In the genomic region with DNA sequence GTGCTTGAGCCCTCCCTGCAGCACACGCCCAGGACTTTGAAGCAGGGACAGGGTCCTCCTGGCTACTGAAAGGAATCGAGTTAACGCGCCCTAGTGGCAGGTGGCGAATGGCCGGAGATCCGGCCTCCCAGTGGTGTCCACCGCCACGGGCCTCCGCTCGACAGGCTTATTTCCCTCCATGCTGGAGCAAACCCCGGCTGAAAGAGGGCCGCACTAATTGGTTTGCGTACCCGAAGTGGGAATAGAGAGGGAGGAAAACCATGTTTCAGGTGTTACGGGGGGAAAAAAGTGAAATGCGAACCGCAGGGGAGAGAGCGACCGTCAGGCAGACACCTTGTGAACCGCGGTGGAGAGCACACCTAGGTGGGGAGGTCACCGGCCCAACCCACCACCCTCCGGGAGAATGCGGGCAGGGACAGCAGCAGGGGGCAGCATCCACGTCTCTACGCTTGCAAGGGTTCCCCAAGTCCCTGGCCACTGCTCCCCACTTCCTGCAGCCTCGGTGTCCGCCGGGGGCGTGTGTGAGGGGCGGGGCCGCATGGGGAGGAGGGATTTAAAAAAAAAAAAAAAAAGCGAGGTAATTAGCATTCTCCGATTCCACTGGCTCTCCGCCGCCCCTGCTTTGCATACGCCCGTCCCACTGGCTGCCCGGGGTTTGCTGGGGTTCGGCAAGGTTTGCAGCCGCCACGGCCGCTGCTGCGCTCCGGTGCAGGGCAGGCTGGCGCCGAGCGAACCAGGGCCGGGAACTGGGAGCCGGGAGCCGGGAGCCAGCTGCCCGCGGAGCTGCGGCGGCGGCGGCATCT, we compare ENCODE assay signal across 1 cellular context.
TF ChIP-seq lines count a peak whose summit lies in the region.

No MANE protein-coding gene starts in this region.

TF ChIP-seq in HepG2, 621 proteins besides CTCF, POLR2A, EP300 and RAD21 (continued from another document and continues in another):
- TF ChIP-seq, protein P1, sequence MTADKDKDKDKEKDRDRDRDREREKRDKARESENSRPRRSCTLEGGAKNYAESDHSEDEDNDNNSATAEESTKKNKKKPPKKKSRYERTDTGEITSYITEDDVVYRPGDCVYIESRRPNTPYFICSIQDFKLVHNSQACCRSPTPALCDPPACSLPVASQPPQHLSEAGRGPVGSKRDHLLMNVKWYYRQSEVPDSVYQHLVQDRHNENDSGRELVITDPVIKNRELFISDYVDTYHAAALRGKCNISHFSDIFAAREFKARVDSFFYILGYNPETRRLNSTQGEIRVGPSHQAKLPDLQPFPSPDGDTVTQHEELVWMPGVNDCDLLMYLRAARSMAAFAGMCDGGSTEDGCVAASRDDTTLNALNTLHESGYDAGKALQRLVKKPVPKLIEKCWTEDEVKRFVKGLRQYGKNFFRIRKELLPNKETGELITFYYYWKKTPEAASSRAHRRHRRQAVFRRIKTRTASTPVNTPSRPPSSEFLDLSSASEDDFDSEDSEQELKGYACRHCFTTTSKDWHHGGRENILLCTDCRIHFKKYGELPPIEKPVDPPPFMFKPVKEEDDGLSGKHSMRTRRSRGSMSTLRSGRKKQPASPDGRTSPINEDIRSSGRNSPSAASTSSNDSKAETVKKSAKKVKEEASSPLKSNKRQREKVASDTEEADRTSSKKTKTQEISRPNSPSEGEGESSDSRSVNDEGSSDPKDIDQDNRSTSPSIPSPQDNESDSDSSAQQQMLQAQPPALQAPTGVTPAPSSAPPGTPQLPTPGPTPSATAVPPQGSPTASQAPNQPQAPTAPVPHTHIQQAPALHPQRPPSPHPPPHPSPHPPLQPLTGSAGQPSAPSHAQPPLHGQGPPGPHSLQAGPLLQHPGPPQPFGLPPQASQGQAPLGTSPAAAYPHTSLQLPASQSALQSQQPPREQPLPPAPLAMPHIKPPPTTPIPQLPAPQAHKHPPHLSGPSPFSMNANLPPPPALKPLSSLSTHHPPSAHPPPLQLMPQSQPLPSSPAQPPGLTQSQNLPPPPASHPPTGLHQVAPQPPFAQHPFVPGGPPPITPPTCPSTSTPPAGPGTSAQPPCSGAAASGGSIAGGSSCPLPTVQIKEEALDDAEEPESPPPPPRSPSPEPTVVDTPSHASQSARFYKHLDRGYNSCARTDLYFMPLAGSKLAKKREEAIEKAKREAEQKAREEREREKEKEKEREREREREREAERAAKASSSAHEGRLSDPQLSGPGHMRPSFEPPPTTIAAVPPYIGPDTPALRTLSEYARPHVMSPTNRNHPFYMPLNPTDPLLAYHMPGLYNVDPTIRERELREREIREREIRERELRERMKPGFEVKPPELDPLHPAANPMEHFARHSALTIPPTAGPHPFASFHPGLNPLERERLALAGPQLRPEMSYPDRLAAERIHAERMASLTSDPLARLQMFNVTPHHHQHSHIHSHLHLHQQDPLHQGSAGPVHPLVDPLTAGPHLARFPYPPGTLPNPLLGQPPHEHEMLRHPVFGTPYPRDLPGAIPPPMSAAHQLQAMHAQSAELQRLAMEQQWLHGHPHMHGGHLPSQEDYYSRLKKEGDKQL (CRISPR knock-in tag; IDR thresholded peaks at IDR 0.05; ENCODE audit: low read depth): no peak
- TF ChIP-seq ELF3 (CRISPR knock-in tag; IDR thresholded peaks at IDR 0.05) (0 out of 2 replicates have a peak, but pooled peaks have one; percentile 8), GTF3A (CRISPR knock-in tag; conservative IDR thresholded peaks at IDR 0.05) (no peak), ZNF773 (CRISPR knock-in tag; IDR thresholded peaks at IDR 0.05; ENCODE audit: borderline replicate concordance) (no peak), YEATS4 (CRISPR knock-in tag; IDR thresholded peaks at IDR 0.05; ENCODE audit: borderline replicate concordance) (peak; percentile 17; the same call in 1 of the 2 replicates), SIN3B (IDR thresholded peaks at IDR 0.05; ENCODE audit: low read length) (no peak), RCOR2 (CRISPR knock-in tag; IDR thresholded peaks at IDR 0.05) (no peak), ARID5B (CRISPR knock-in tag; IDR thresholded peaks at IDR 0.05) (0 out of 2 replicates have a peak, but pooled peaks have one; percentile 9), PRPF4 (IDR thresholded peaks at IDR 0.05; ENCODE audit: low read depth, low read length, poor library complexity, severe bottlenecking) (no peak), FOXC1 (CRISPR knock-in tag; IDR thresholded peaks at IDR 0.05; ENCODE audit: borderline replicate concordance) (peak; percentile 50; the same call in 1 of the 2 replicates), SALL1 (CRISPR knock-in tag; IDR thresholded peaks at IDR 0.05) (0 out of 2 replicates have a peak, but pooled peaks have one; percentile 33), ZKSCAN1 (IDR thresholded peaks at IDR 0.05; ENCODE audit: low read length) (no peak), TCF7 (IDR thresholded peaks at IDR 0.05; ENCODE audit: low read depth) (no peak), ISL2 (CRISPR knock-in tag; IDR thresholded peaks at IDR 0.05) (no peak), CENPX (CRISPR knock-in tag; IDR thresholded peaks at IDR 0.05) (no peak), KLF13 (CRISPR knock-in tag; IDR thresholded peaks at IDR 0.05) (no peak), STAT5B (CRISPR knock-in tag; IDR thresholded peaks at IDR 0.05) (no peak), TBX3 (IDR thresholded peaks at IDR 0.05; ENCODE audit: borderline replicate concordance) (no peak), LCORL (IDR thresholded peaks at IDR 0.05) (no peak), LCORL (CRISPR knock-in tag; IDR thresholded peaks at IDR 0.05) (0 out of 2 replicates have a peak, but pooled peaks have one; percentile 32), ZNF670 (CRISPR knock-in tag; IDR thresholded peaks at IDR 0.05; ENCODE audit: borderline replicate concordance) (no peak), MLX (CRISPR knock-in tag; IDR thresholded peaks at IDR 0.05) (no peak), ZNF792 (CRISPR knock-in tag; IDR thresholded peaks at IDR 0.05) (no peak), GABPB1 (CRISPR knock-in tag; IDR thresholded peaks at IDR 0.05) (peak; percentile 42; the same call in 1 of the 2 replicates), TOE1 (CRISPR knock-in tag; IDR thresholded peaks at IDR 0.05) (no peak), ZNF788 (CRISPR knock-in tag; IDR thresholded peaks at IDR 0.05; ENCODE audit: borderline replicate concordance) (peak; percentile 44; the same call in 1 of the 2 replicates), ZNF879 (CRISPR knock-in tag; IDR thresholded peaks at IDR 0.05) (no peak), ZNF253 (CRISPR knock-in tag; IDR thresholded peaks at IDR 0.05; ENCODE audit: borderline replicate concordance) (no peak), LRRFIP1 (CRISPR knock-in tag; conservative IDR thresholded peaks at IDR 0.05) (no peak), E2F5 (CRISPR knock-in tag; conservative IDR thresholded peaks at IDR 0.05) (no peak), KMT2A (CRISPR knock-in tag; IDR thresholded peaks at IDR 0.05) (peak; percentile 11; the same call in 1 of the 2 replicates), AGO1 (IDR thresholded peaks at IDR 0.05; ENCODE audit: low read depth, low read length, poor library complexity, severe bottlenecking) (no peak), ZNF607 (CRISPR knock-in tag; IDR thresholded peaks at IDR 0.05; ENCODE audit: borderline replicate concordance) (no peak), IRX3 (CRISPR knock-in tag; IDR thresholded peaks at IDR 0.05; ENCODE audit: borderline replicate concordance, low read depth) (peak; percentile 34; the same call in 1 of the 2 replicates), CAMTA2 (CRISPR knock-in tag; IDR thresholded peaks at IDR 0.05; ENCODE audit: borderline replicate concordance) (no peak), XRCC5 (optimal IDR thresholded peaks at IDR 0.05; ENCODE audit: low read length) (peak; percentile 70), NR1H2 (CRISPR knock-in tag; IDR thresholded peaks at IDR 0.05; ENCODE audit: borderline replicate concordance, low read depth) (no peak), ZBTB3 (CRISPR knock-in tag; IDR thresholded peaks at IDR 0.05; ENCODE audit: borderline replicate concordance, low read depth) (no peak), CC2D1A (CRISPR knock-in tag; IDR thresholded peaks at IDR 0.05) (no peak)
- TF ChIP-seq, protein P2, sequence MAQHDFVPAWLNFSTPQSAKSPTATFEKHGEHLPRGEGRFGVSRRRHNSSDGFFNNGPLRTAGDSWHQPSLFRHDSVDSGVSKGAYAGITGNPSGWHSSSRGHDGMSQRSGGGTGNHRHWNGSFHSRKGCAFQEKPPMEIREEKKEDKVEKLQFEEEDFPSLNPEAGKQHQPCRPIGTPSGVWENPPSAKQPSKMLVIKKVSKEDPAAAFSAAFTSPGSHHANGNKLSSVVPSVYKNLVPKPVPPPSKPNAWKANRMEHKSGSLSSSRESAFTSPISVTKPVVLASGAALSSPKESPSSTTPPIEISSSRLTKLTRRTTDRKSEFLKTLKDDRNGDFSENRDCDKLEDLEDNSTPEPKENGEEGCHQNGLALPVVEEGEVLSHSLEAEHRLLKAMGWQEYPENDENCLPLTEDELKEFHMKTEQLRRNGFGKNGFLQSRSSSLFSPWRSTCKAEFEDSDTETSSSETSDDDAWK (CRISPR knock-in tag; IDR thresholded peaks at IDR 0.05): no peak
- TF ChIP-seq, protein P3, sequence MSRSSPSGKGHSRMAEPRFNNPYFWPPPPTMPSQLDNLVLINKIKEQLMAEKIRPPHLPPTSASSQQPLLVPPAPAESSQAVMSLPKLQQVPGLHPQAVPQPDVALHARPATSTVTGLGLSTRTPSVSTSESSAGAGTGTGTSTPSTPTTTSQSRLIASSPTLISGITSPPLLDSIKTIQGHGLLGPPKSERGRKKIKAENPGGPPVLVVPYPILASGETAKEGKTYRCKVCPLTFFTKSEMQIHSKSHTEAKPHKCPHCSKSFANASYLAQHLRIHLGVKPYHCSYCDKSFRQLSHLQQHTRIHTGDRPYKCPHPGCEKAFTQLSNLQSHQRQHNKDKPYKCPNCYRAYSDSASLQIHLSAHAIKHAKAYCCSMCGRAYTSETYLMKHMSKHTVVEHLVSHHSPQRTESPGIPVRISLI (CRISPR knock-in tag; IDR thresholded peaks at IDR 0.05; ENCODE audit: borderline replicate concordance): peak; percentile 93
- TF ChIP-seq, protein P4, sequence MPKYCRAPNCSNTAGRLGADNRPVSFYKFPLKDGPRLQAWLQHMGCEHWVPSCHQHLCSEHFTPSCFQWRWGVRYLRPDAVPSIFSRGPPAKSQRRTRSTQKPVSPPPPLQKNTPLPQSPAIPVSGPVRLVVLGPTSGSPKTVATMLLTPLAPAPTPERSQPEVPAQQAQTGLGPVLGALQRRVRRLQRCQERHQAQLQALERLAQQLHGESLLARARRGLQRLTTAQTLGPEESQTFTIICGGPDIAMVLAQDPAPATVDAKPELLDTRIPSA (CRISPR knock-in tag; IDR thresholded peaks at IDR 0.05; ENCODE audit: borderline replicate concordance): no peak
- TF ChIP-seq, protein P5, sequence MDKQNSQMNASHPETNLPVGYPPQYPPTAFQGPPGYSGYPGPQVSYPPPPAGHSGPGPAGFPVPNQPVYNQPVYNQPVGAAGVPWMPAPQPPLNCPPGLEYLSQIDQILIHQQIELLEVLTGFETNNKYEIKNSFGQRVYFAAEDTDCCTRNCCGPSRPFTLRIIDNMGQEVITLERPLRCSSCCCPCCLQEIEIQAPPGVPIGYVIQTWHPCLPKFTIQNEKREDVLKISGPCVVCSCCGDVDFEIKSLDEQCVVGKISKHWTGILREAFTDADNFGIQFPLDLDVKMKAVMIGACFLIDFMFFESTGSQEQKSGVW (CRISPR knock-in tag; IDR thresholded peaks at IDR 0.05; ENCODE audit: borderline replicate concordance): no peak
